In genomic region chr17:16377804-16378400, GRCh38 we compare ENCODE assay signal across 12 cellular contexts. TPM values are rescaled to one million over a fixed set of nuclear protein-coding genes. Genes with fewer than 3 reads are reported as not detected.
DNase-seq lines count a peak whose midpoint lies in the region; ATAC-seq, FAIRE-seq and TF ChIP-seq lines count a peak whose summit lies in the region.
"Had no signal": no experiment of that assay in that cellular context is flagged by ENCODE, and none has a peak within 500 bp of the region (broad histone marks: within the 10 kb centered on the region; RNA-seq: fewer than 3 reads in every experiment).

No MANE protein-coding gene starts in this region.

- TF ChIP-seq POLR2A in A549 (IDR thresholded peaks at IDR 0.05; ENCODE audit: low read length) (no peak), erythroblast (IDR thresholded peaks at IDR 0.05; ENCODE audit: low read length) (no peak)

- peak overlapping the region; percentile 34 to 91 for H3K27ac ChIP-seq in A549
- no peak overlapping the region for H3K27ac ChIP-seq in trophoblast cell (ENCODE audit: low read depth, low read length)

- H2BK12ac ChIP-seq in trophoblast cell (ENCODE audit: low read length) = no peak overlapping the region

- H3K4me2 ChIP-seq in A549 (peak overlapping the region; percentile 56), trophoblast cell (ENCODE audit: low read length) (no peak overlapping the region)

- H3K4ac ChIP-seq in trophoblast cell (ENCODE audit: low read depth, low read length) = no peak overlapping the region

- peaks cover 14% of the 10 kb centered on the region for H3K79me1 ChIP-seq in trophoblast cell (ENCODE audit: low read length)

- H2AFZ ChIP-seq in trophoblast cell (ENCODE audit: insufficient read depth, low read length, poor library complexity) = no peak overlapping the region

- no peak overlapping the region for H2AK5ac ChIP-seq in trophoblast cell (ENCODE audit: low read length)

- no peak for ATAC-seq in A549
- no peak for ATAC-seq in HG03354 (IDR thresholded peaks at IDR 0.05; ENCODE audit: poor library complexity, severe bottlenecking, unreplicated experiment)
- ATAC-seq: stimulated activated naive CD8-positive, alpha-beta T cell treated with anti-CD3 and anti-CD28 coated beads, Interleukin-15, amount 100 ng/mL, for 72 hours; T-helper 17 cell had no signal

- no peak overlapping the region for H2BK5ac ChIP-seq in trophoblast cell (ENCODE audit: low read depth, low read length, poor library complexity)

- peaks cover 7% of the 10 kb centered on the region for H3K79me2 ChIP-seq in trophoblast cell (ENCODE audit: control insufficient read depth, insufficient read depth, low read length, poor library complexity)

- DNase-seq in A549 (ENCODE audit: low read depth in 1 of 2, low spot score in 1 of 2) (peak; percentile 56 to 68), RPMI7951 (ENCODE audit: low read depth) (peak; percentile 38), erythroblast (lab: John Stamatoyannopoulos, UW) (peak; percentile 14 to 43), mucosa of gallbladder (ENCODE audit: low spot score) (peak; percentile 59), Kasumi-1 (lab: John Stamatoyannopoulos, UW) (no peak), trophoblast cell (no peak), GM19238 (ENCODE audit: insufficient read length, low spot score) (no peak)
- DNase-seq: GF-D8; MV-4-11; stimulated activated naive CD8-positive, alpha-beta T cell treated with anti-CD3 and anti-CD28 coated beads, Interleukin-15, amount 100 ng/mL, for 72 hours; T-helper 17 cell had no signal

- peaks cover 11% of the 10 kb centered on the region in 2 experiments for H3K36me3 ChIP-seq in trophoblast cell (ENCODE audit: control insufficient read depth in 1 of 2, insufficient read depth in 2 of 2, low read length in 2 of 2)

- peak; percentile 43 for FAIRE-seq in A549 (lab: Jason Lieb, UNC)

- H3K9me3 ChIP-seq in A549 (no peaks in the 10 kb centered on the region), trophoblast cell (ENCODE audit: insufficient read depth, low read depth, low read length) (no peaks in the 10 kb centered on the region)

- H3K18ac ChIP-seq in trophoblast cell (ENCODE audit: low read length) = no peak overlapping the region

- no peak overlapping the region for H3K14ac ChIP-seq in trophoblast cell (ENCODE audit: low read length)

- H4K12ac ChIP-seq in trophoblast cell (ENCODE audit: low read depth, low read length) = no peak overlapping the region

- no peaks in the 10 kb centered on the region for H3K27me3 ChIP-seq in trophoblast cell (ENCODE audit: insufficient read depth, low read length)

- no peak for TF ChIP-seq CTCF in A549 (IDR thresholded peaks at IDR 0.05)

- H3K4me1 ChIP-seq in A549 (peaks cover 27% of the 10 kb centered on the region), trophoblast cell (ENCODE audit: control insufficient read depth in 1 of 2, insufficient read depth in 2 of 2, low read length in 2 of 2) (peaks cover 7 to 11% of the 10 kb centered on the region in 2 experiments)

- POLR2A ChIA-PET in A549 (lab: Yijun Ruan, JAX) = interaction anchor here (0.5 to 2.6 kb wide), 5 partner anchors 25 to 114 kb away, joined by 3 to 13 read pairs (median 3); partner anchors contain the start of genes CENPV and LRRC75A

- no peak overlapping the region for H3K9ac ChIP-seq in trophoblast cell (ENCODE audit: low read length)

- no peak overlapping the region for H2BK120ac ChIP-seq in trophoblast cell (ENCODE audit: insufficient read depth, low read length, poor library complexity)

- H3K4me3 ChIP-seq in A549 = no peak overlapping the region
- H3K4me3 ChIP-seq in trophoblast cell (ENCODE audit: low read depth, low read length) = no peak overlapping the region

- H4K8ac ChIP-seq in trophoblast cell (ENCODE audit: low read depth, low read length) = no peak overlapping the region

- no peak overlapping the region for H3K23ac ChIP-seq in trophoblast cell (ENCODE audit: low read length)

- no peak for TF ChIP-seq RAD21 in A549 (conservative IDR thresholded peaks at IDR 0.05 in 1 of 2, IDR thresholded peaks at IDR 0.05 in 1 of 2)

- WGBS in A549 (ENCODE audit: missing lambda C conversion rate) = 15% methylated on average over 3 of the region's 3 CpGs
- WGBS in trophoblast cell (ENCODE audit: extremely low coverage, insufficient coverage, insufficient read length) = 100% methylated on average over 1 of the region's 3 CpGs

- CTCF ChIA-PET in A549 (lab: Yijun Ruan, JAX) = interaction anchor here (0.7 to 10.2 kb wide), 5 partner anchors 10 to 143 kb away, joined by 3 to 132 read pairs (median 6); partner anchors contain the start of gene CENPV

- H4K91ac ChIP-seq in trophoblast cell (ENCODE audit: low read depth, low read length) = no peak overlapping the region

- TF ChIP-seq EP300 in A549 (IDR thresholded peaks at IDR 0.05) = no peak

TF ChIP-seq in A549, 52 proteins besides CTCF, POLR2A, EP300 and RAD21:
- no peak for TF ChIP-seq FOSL2 (IDR thresholded peaks at IDR 0.05)
- peak; percentile 34 for TF ChIP-seq FOSL2 (CRISPR knock-in tag; IDR thresholded peaks at IDR 0.05)
- no peak for TF ChIP-seq EHMT2 (IDR thresholded peaks at IDR 0.05; ENCODE audit: low read depth)

RNA-seq across cellular contexts. Expression of gene UBB, which starts 3.0 kb away (rescaled TPM):
- polyA plus RNA-seq in A549 (2011; rRNA removed) (2,851 and 4,311 TPM in 2 replicates), A549 (2017; fragmentation: RNase III; extraction: RNeasy Plus Mini Kit Qiagen cat#74134 plus additional on column Dnase treatment) (2,383 to 2,467 TPM (median 2,404 TPM) in 3 replicates)
- polyA plus RNA-seq in A549 (2012; cell fraction: cytosol; rRNA removed) = 3,984 and 4,472 TPM in 2 replicates
- polyA plus RNA-seq in A549 (2012; cell fraction: nucleus; rRNA removed) = 2,091 and 2,511 TPM in 2 replicates
- 2,750 and 3,886 TPM in 2 replicates for polyA minus RNA-seq in A549 (2011; rRNA and poly(A)+ RNA removed)
- total RNA-seq in RPMI7951 (2014; rRNA removed; shearing (Covaris generic)) = 2,073 and 2,186 TPM in 2 replicates
- total RNA-seq in mucosa of gallbladder = 2,437 TPM
- 2,269 and 2,298 TPM in 2 replicates for polyA plus RNA-seq in trophoblast cell (2013)

RNA-seq across cellular contexts. Expression of gene CENPV, which starts 24.6 kb away (rescaled TPM):
- polyA plus RNA-seq in A549 (2011; rRNA removed) = 191 and 202 TPM in 2 replicates
- 205 and 246 TPM in 2 replicates for polyA plus RNA-seq in A549 (2012; cell fraction: cytosol; rRNA removed)
- polyA plus RNA-seq in A549 (2012; cell fraction: nucleus; rRNA removed) = 138 and 220 TPM in 2 replicates
- polyA plus RNA-seq in A549 (2017; fragmentation: RNase III; extraction: RNeasy Plus Mini Kit Qiagen cat#74134 plus additional on column Dnase treatment) = 106 to 114 TPM (median 112 TPM) in 3 replicates
- 82.3 and 91.1 TPM in 2 replicates for polyA minus RNA-seq in A549 (2011; rRNA and poly(A)+ RNA removed)
- total RNA-seq in RPMI7951 (2014; rRNA removed; shearing (Covaris generic)) = 6.5 and 14.8 TPM in 2 replicates
- total RNA-seq in mucosa of gallbladder = 37.8 TPM
- 14.4 and 14.8 TPM in 2 replicates for polyA plus RNA-seq in trophoblast cell (2013)

RNA-seq across cellular contexts. Expression of gene TRPV2, which starts 37.5 kb away (rescaled TPM):
- polyA plus RNA-seq in A549 (2011; rRNA removed) = 0.31 and 0.60 TPM in 2 replicates
- 0.87 and 1.1 TPM in 2 replicates for polyA plus RNA-seq in A549 (2012; cell fraction: cytosol; rRNA removed)
- 0.86 and 1.7 TPM in 2 replicates for polyA plus RNA-seq in A549 (2012; cell fraction: nucleus; rRNA removed)
- polyA plus RNA-seq in A549 (2017; fragmentation: RNase III; extraction: RNeasy Plus Mini Kit Qiagen cat#74134 plus additional on column Dnase treatment) = 0.35 to 0.62 TPM (median 0.61 TPM) in 3 replicates
- 0.37 and 0.73 TPM in 2 replicates for polyA minus RNA-seq in A549 (2011; rRNA and poly(A)+ RNA removed)
- 123 and 130 TPM in 2 replicates for total RNA-seq in RPMI7951 (2014; rRNA removed; shearing (Covaris generic))
- 31.0 TPM for total RNA-seq in mucosa of gallbladder
- 202 and 233 TPM in 2 replicates for polyA plus RNA-seq in trophoblast cell (2013)

Comparison
In these comparisons a context has a peak if more than half of its experiments do, and no peak if none do; other contexts are left out.
1. DNase-seq: peak in A549 (2 of 2), RPMI7951 (single experiment), erythroblast (2 of 2) and mucosa of gallbladder (single experiment); none in Kasumi-1 (0 of 2), trophoblast cell (0 of 2) and GM19238 (single experiment).